In genomic region chr11:12075291-12075690, GRCh38 we compare ENCODE assay signal across 1 cellular context.
TF ChIP-seq lines count a peak whose summit lies in the region.

No MANE protein-coding gene starts in this region.

TF ChIP-seq in SK-N-SH, 30 proteins besides CTCF, POLR2A, EP300 and RAD21 (continued from another document):
- TF ChIP-seq REST (IDR thresholded peaks at IDR 0.05; ENCODE audit: low read depth, low read length) (no peak), FOSL2 (IDR thresholded peaks at IDR 0.05; ENCODE audit: borderline replicate concordance, low read depth) (no peak), FOXM1 (IDR thresholded peaks at IDR 0.05; ENCODE audit: low read depth) (no peak), SIN3A (IDR thresholded peaks at IDR 0.05; ENCODE audit: borderline replicate concordance, low read depth, low read length) (no peak), PBX3 (IDR thresholded peaks at IDR 0.05) (no peak), TCF12 (IDR thresholded peaks at IDR 0.05) (no peak), GABPA (IDR thresholded peaks at IDR 0.05; ENCODE audit: low read depth) (no peak), GATA2 (CRISPR knock-in tag; IDR thresholded peaks at IDR 0.05) (no peak), SMC3 (IDR thresholded peaks at IDR 0.05; ENCODE audit: low read depth, low read length) (no peak), POLR2AphosphoS5 (IDR thresholded peaks at IDR 0.05; ENCODE audit: low read depth, low read length) (no peak)
TF ChIP-seq in SK-N-SH: peak in this region for 0.
